In genomic region chr7:101927389-101928306, GRCh38 we compare ENCODE assay signal across 15 cellular contexts.
DNase-seq lines count a peak whose midpoint lies in the region; ATAC-seq, FAIRE-seq and TF ChIP-seq lines count a peak whose summit lies in the region.
"Had no signal": no experiment of that assay in that cellular context is flagged by ENCODE, and none has a peak within 500 bp of the region (broad histone marks: within the 10 kb centered on the region; RNA-seq: fewer than 3 reads in every experiment).

No MANE protein-coding gene starts in this region.

- in situ Hi-C loops in K562 (cut with MboI), result no loop called here
- in situ Hi-C loops in ACHN (cut with HindIII; ENCODE audit: low pct_ligation_motif_present, low pct_unique_long_range_greater_than_20kb, low sequenced_read_pairs), result no loop called here

- peaks cover 30% of the 10 kb centered on the region for H4K20me1 ChIP-seq in GM23338 (replicated peaks; ENCODE audit: insufficient read depth)
- H4K20me1 ChIP-seq in K562 (replicated peaks; ENCODE audit: control insufficient read depth, insufficient read depth, low read length), result peaks cover 15% of the 10 kb centered on the region

- H3K4me1 ChIP-seq in GM23338 (ENCODE audit: insufficient read depth), result peaks cover 34% of the 10 kb centered on the region
- H3K4me1 ChIP-seq in K562 (replicated peaks in 1 of 2; ENCODE audit: control insufficient read depth in 2 of 2, insufficient read depth in 2 of 2, low read length in 2 of 2), result peaks cover 3 to 12% of the 10 kb centered on the region in 2 experiments; a peak in 4 of 5 replicates
- H3K4me1 ChIP-seq in right cardiac atrium (ENCODE audit: control insufficient read depth, insufficient read depth, low read length), result peaks cover 4% of the 10 kb centered on the region
- peaks cover 3 to 5% (median 3%) of the 10 kb centered on the region in 3 donors for H3K4me1 ChIP-seq in pancreas

- H3K79me2 ChIP-seq in GM23338 (replicated peaks; ENCODE audit: insufficient read depth) (peaks cover 100% of the 10 kb centered on the region), K562 (ENCODE audit: control insufficient read depth, insufficient read depth, low read length) (peaks cover 77% of the 10 kb centered on the region)

- H3K9me3 ChIP-seq in K562 (replicated peaks; ENCODE audit: control insufficient read depth, insufficient read depth, low read depth, low read length) (no peaks in the 10 kb centered on the region), right cardiac atrium (ENCODE audit: control insufficient read depth, low read length) (no peaks in the 10 kb centered on the region), pancreas (no peaks in the 10 kb centered on the region)
- H3K9me3 ChIP-seq: ovary had no signal

- H2AFZ ChIP-seq in GM23338 (no peak overlapping the region), K562 (ENCODE audit: low read depth, low read length) (no peak overlapping the region)

- no peak for TF ChIP-seq RAD21 in K562 (CRISPR knock-in tag; conservative IDR thresholded peaks at IDR 0.05 in 1 of 2, IDR thresholded peaks at IDR 0.05 in 1 of 2)

- no peak overlapping the region for H3K27ac Mint-ChIP-seq in GM23338
- H3K27ac Mint-ChIP-seq: activated CD4-positive, alpha-beta T cell treated with anti-CD3 and anti-CD28 coated beads for 36 hours had no signal

- H3K27me3 Mint-ChIP-seq in GM23338 (ENCODE audit: insufficient read depth, low read depth, poor library complexity), result peaks cover 13% of the 10 kb centered on the region
- H3K27me3 Mint-ChIP-seq: activated CD4-positive, alpha-beta T cell treated with anti-CD3 and anti-CD28 coated beads for 36 hours had no signal

- FAIRE-seq in K562 (lab: Jason Lieb, UNC), result peak; percentile 23
- FAIRE-seq in pancreas (lab: Jason Lieb, UNC), result no peak

- TF ChIP-seq CTCF in GM23338 (conservative IDR thresholded peaks at IDR 0.05; ENCODE audit: low read depth in 2 of 2), result no peak
- no peak for TF ChIP-seq CTCF in K562 (IDR thresholded peaks at IDR 0.05 in 2 of 3, conservative IDR thresholded peaks at IDR 0.05 in 1 of 3; ENCODE audit: insufficient read depth in 2 of 3, low read depth in 1 of 3, low read length in 3 of 3)
- TF ChIP-seq CTCF in pancreas (IDR thresholded peaks at IDR 0.05), result no peak

- DNase-seq in GM23338 (ENCODE audit: low spot score), result peak; percentile 48
- no peak for DNase-seq in K562 (ENCODE audit: extremely low read depth in 1 of 4, low spot score in 3 of 4)
- peak; percentile 53 to 77 (median 72) for DNase-seq in right cardiac atrium
- DNase-seq in renal cortical epithelial cell (ENCODE audit: low read depth), result peak; percentile 26
- no peak for DNase-seq in NCI-H1092 (lab: John Stamatoyannopoulos, UW)
- DNase-seq in NCI-H526 treated with DMSO at 0.1 percent for 48 hours (lab: John Stamatoyannopoulos, UW), result no peak
- DNase-seq in pancreas, result no peak
- DNase-seq in ACHN, result no peak
- DNase-seq: activated CD4-positive, alpha-beta T cell treated with anti-CD3 and anti-CD28 coated beads for 36 hours; activated T-cell treated with anti-CD3 and anti-CD28 coated beads, Interleukin-2, amount 50 U/mL, for 48 hours; GOT3; NCI-H2081 treated with DMSO at 0.1 percent for 48 hours; stimulated activated CD4-positive, alpha-beta T cell treated with anti-CD3 and anti-CD28 coated beads, Interleukin-1b, Interleukin-23, amount 100 ng/mL, for 48 hours had no signal

- BruUV-seq in K562 (replicated peaks; lab: Mats Ljungman, UMichigan), result no TSS peak

- H3K4me2 ChIP-seq in GM23338, result no peak overlapping the region
- H3K4me2 ChIP-seq in K562 (ENCODE audit: insufficient read depth, low read length), result no peak overlapping the region

- H3K27me3 ChIP-seq in GM23338 (ENCODE audit: insufficient read depth), result no peaks in the 10 kb centered on the region
- H3K27me3 ChIP-seq in K562 (ENCODE audit: control insufficient read depth in 2 of 2, insufficient read depth in 2 of 2, low read length in 2 of 2), result no peaks in the 10 kb centered on the region
- H3K27me3 ChIP-seq in right cardiac atrium (ENCODE audit: control insufficient read depth, insufficient read depth), result no peaks in the 10 kb centered on the region
- no peaks in the 10 kb centered on the region for H3K27me3 ChIP-seq in pancreas
- H3K27me3 ChIP-seq: ovary had no signal

- POLR2A ChIA-PET in K562 (lab: Yijun Ruan, JAX), result interaction anchor here (0.6 to 1.3 kb wide), 7 partner anchors 13 to 194 kb away, joined by 3 read pairs; no protein-coding TSS in a partner anchor

- no peak for TF ChIP-seq EP300 in K562 (IDR thresholded peaks at IDR 0.05; ENCODE audit: low read length)

- no peak overlapping the region for H3K4me3 Mint-ChIP-seq in GM23338
- H3K4me3 Mint-ChIP-seq: activated CD4-positive, alpha-beta T cell treated with anti-CD3 and anti-CD28 coated beads for 36 hours had no signal

- CTCF ChIA-PET in K562 (lab: Yijun Ruan, JAX; ENCODE audit: low intra/inter-chr PET ratio), result no interaction called here

- no peaks in the 10 kb centered on the region for H3K9me2 ChIP-seq in GM23338 (ENCODE audit: insufficient read depth)

- H3K36me3 ChIP-seq in GM23338 (ENCODE audit: insufficient read depth) (no peaks in the 10 kb centered on the region), K562 (ENCODE audit: control insufficient read depth, insufficient read depth, low read length) (peaks cover 17% of the 10 kb centered on the region; the same call in 1 of the 3 replicates), pancreas (no peaks in the 10 kb centered on the region)
- H3K36me3 ChIP-seq: ovary had no signal

- no peak for TF ChIP-seq POLR2A in K562 (conservative IDR thresholded peaks at IDR 0.05)

- intact Hi-C loops in K562 (cut with micrococcal nuclease) (no loop called here), right cardiac atrium (cut with DNase I) (no loop called here), pancreas (cut with DNase I) (no loop called here)

- H3K27ac ChIP-seq in GM23338 (ENCODE audit: low read depth) (peak overlapping the region; percentile 80), K562 (ENCODE audit: extremely low read depth, low read depth, low read length) (no peak overlapping the region), right cardiac atrium (ENCODE audit: low read length) (peak overlapping the region; percentile 17), pancreas (peak overlapping the region in 1 of 4 donors; percentile 19)
- H3K27ac ChIP-seq: ovary had no signal

- H3F3A ChIP-seq in GM23338 (replicated peaks; ENCODE audit: low read depth), result 0 out of 2 replicates have a peak, but pooled peaks cover 3% of the 10 kb centered on the region

- ATAC-seq in GM23338, result peak; percentile 36; the same call in 2 of the 3 replicates
- ATAC-seq in K562, result no peak
- peak; percentile 28 to 58 for ATAC-seq in right cardiac atrium
- no peak for ATAC-seq in pancreas
- ATAC-seq: activated CD4-positive, alpha-beta T cell treated with anti-CD3 and anti-CD28 coated beads for 36 hours had no signal

- no peak overlapping the region; a peak in 1 of 4 replicates for H3K9ac ChIP-seq in K562 (ENCODE audit: insufficient read depth in 1 of 2, low read depth in 2 of 2, low read length in 2 of 2)

- peaks cover 28% of the 10 kb centered on the region for H3K36me3 Mint-ChIP-seq in GM23338 (ENCODE audit: low read depth)

- WGBS in K562 (ENCODE audit: insufficient coverage, low coverage, missing lambda C conversion rate), result 68% methylated on average over 24 of the region's 24 CpGs
- WGBS in right cardiac atrium, result 32% methylated on average over 24 of the region's 24 CpGs
- 65 to 71% methylated on average over 24 of the region's 24 CpGs for WGBS in pancreas, 2 donors

- no peaks in the 10 kb centered on the region for H3K9me1 ChIP-seq in K562 (ENCODE audit: control insufficient read depth, insufficient read depth, low read length)

- peaks cover 8% of the 10 kb centered on the region for H3K9me3 Mint-ChIP-seq in GM23338

- H3K4me1 Mint-ChIP-seq in GM23338, result peaks cover 37% of the 10 kb centered on the region

- H3K4me3 ChIP-seq in GM23338 (no peak overlapping the region), K562 (no peak overlapping the region), right cardiac atrium (ENCODE audit: low read length) (no peak overlapping the region), pancreas (no peak overlapping the region)
- H3K4me3 ChIP-seq: lung, ovary had no signal

TF ChIP-seq in GM23338, 12 proteins besides CTCF, POLR2A, EP300 and RAD21 (continues in another document):
- TF ChIP-seq NANOG (IDR thresholded peaks at IDR 0.05; ENCODE audit: borderline replicate concordance), result no peak
- no peak for TF ChIP-seq STAT1 (IDR thresholded peaks at IDR 0.05; ENCODE audit: unreplicated experiment)

TF ChIP-seq in K562, 482 proteins besides CTCF, POLR2A, EP300 and RAD21 (continues in another document):
- TF ChIP-seq CEBPG (CRISPR knock-in tag; IDR thresholded peaks at IDR 0.05), result peak; percentile 33; the same call in 1 of the 2 replicates
- peak; percentile 43 to 65 for TF ChIP-seq CEBPG (tag; conservative IDR thresholded peaks at IDR 0.05 in 1 of 2, IDR thresholded peaks at IDR 0.05 in 1 of 2)
- TF ChIP-seq ATF1 (CRISPR knock-in tag; IDR thresholded peaks at IDR 0.05), result no peak
- TF ChIP-seq ATF1 (tag; IDR thresholded peaks at IDR 0.05), result no peak
- peak in 1 of 2 experiments; percentile 24; a peak in 1 of 4 replicates for TF ChIP-seq KDM1A (IDR thresholded peaks at IDR 0.05)
- TF ChIP-seq RBM34 (IDR thresholded peaks at IDR 0.05; ENCODE audit: borderline replicate concordance, insufficient read depth, low read length), result no peak

Comparison
In these comparisons a context has a peak if more than half of its experiments do, and no peak if none do; other contexts are left out.
1. ATAC-seq: peak in GM23338 (single experiment) and right cardiac atrium (2 of 2); none in K562 (single experiment) and pancreas (0 of 4).
2. DNase-seq: peak in GM23338 (single experiment), right cardiac atrium (3 of 3) and renal cortical epithelial cell (single experiment); none in K562 (0 of 4), NCI-H1092 (single experiment), NCI-H526 treated with DMSO at 0.1 percent for 48 hours (single experiment), pancreas (0 of 6) and ACHN (single experiment).